8 cellular contexts compared by ENCODE assay signal in genomic region chr6:83068628-83069027, GRCh38. TPM values are rescaled to one million over a fixed set of nuclear protein-coding genes. Genes with fewer than 3 reads are reported as not detected.
DNase-seq lines count a peak whose midpoint lies in the region; ATAC-seq and TF ChIP-seq lines count a peak whose summit lies in the region.

No MANE protein-coding gene starts in this region.

- WGBS in thyroid gland, 2 donors = 34% methylated on average over 6 of the region's 6 CpGs

- TF ChIP-seq CTCF in kidney epithelial cell (IDR thresholded peaks at IDR 0.05; ENCODE audit: insufficient read depth, low read length, poor library complexity, severe bottlenecking) (no peak), thyroid gland (IDR thresholded peaks at IDR 0.05) (no peak)

- H3K27me3 ChIP-seq in kidney epithelial cell (ENCODE audit: control insufficient read depth, insufficient read depth, low read length) (no peaks in the 10 kb centered on the region), thyroid gland (no peaks in the 10 kb centered on the region)

- H3K4me3 ChIP-seq in kidney epithelial cell (ENCODE audit: low read depth, low read length) (peak overlapping the region; percentile 93), thyroid gland (replicated peaks in 1 of 3) (peak overlapping the region in 1 of 3 donors; percentile 90)

- TF ChIP-seq POLR2A in thyroid gland (IDR thresholded peaks at IDR 0.05) = no peak

- no peaks in the 10 kb centered on the region for H3K9me3 ChIP-seq in thyroid gland

- peaks cover 18 to 32% of the 10 kb centered on the region in 2 donors for H3K4me1 ChIP-seq in thyroid gland

- peak overlapping the region; percentile 70 to 91 (median 86) for H3K27ac ChIP-seq in thyroid gland

- peak overlapping the region; percentile 77 for H3K27ac Mint-ChIP-seq in activated CD8-positive, alpha-beta memory T cell treated with anti-CD3 and anti-CD28 coated beads, Interleukin-2, amount 10 ng/mL, durations not matched to agents 7 days and 5 days
- peak overlapping the region; percentile 91 to 94 for H3K27ac Mint-ChIP-seq in activated naive CD4-positive, alpha-beta T cell treated with anti-CD3 and anti-CD28 coated beads, Interleukin-2, amount 50 U/mL, for 72 hours

- no peaks in the 10 kb centered on the region for H3K27me3 Mint-ChIP-seq in activated CD8-positive, alpha-beta memory T cell treated with anti-CD3 and anti-CD28 coated beads, Interleukin-2, amount 10 ng/mL, durations not matched to agents 7 days and 5 days

- H3K36me3 ChIP-seq in kidney epithelial cell (ENCODE audit: control insufficient read depth, insufficient read depth, low read length) (no peaks in the 10 kb centered on the region), thyroid gland (no peaks in the 10 kb centered on the region)

- H3K4me3 Mint-ChIP-seq in activated CD8-positive, alpha-beta memory T cell treated with anti-CD3 and anti-CD28 coated beads, Interleukin-2, amount 10 ng/mL, durations not matched to agents 7 days and 5 days = peak overlapping the region; percentile 82

- peaks cover 43% of the 10 kb centered on the region for H3K4me1 Mint-ChIP-seq in activated CD8-positive, alpha-beta memory T cell treated with anti-CD3 and anti-CD28 coated beads, Interleukin-2, amount 10 ng/mL, durations not matched to agents 7 days and 5 days

- intact Hi-C loops in thyroid gland (cut with DNase I) = loop anchor here (10.0 kb wide), 2 partner anchors 126 to 446 kb away; partner anchors contain the start of genes PGM3, PRSS35 and RWDD2A

- no peaks in the 10 kb centered on the region for H3K9me3 Mint-ChIP-seq in activated CD8-positive, alpha-beta memory T cell treated with anti-CD3 and anti-CD28 coated beads, Interleukin-2, amount 10 ng/mL, durations not matched to agents 7 days and 5 days (ENCODE audit: low read depth)
- H3K9me3 Mint-ChIP-seq in activated naive CD4-positive, alpha-beta T cell treated with anti-CD3 and anti-CD28 coated beads, Interleukin-2, amount 50 U/mL, for 72 hours = no peaks in the 10 kb centered on the region

- ATAC-seq in activated CD8-positive, alpha-beta memory T cell treated with anti-CD3 and anti-CD28 coated beads, Interleukin-2, amount 10 ng/mL, durations not matched to agents 7 days and 5 days = no peak
- ATAC-seq in activated naive CD4-positive, alpha-beta T cell treated with anti-CD3 and anti-CD28 coated beads, Interleukin-2, amount 50 U/mL, for 72 hours = no peak

- no peak for DNase-seq in activated CD8-positive, alpha-beta memory T cell treated with anti-CD3 and anti-CD28 coated beads, Interleukin-2, amount 10 ng/mL, durations not matched to agents 7 days and 5 days
- no peak for DNase-seq in activated CD8-positive, alpha-beta memory T cell treated with anti-CD3 and anti-CD28 coated beads, Interleukin-2, amount 50 U/mL, for 48 hours
- no peak for DNase-seq in activated naive CD4-positive, alpha-beta T cell treated with anti-CD3 and anti-CD28 coated beads, Interleukin-2, amount 50 U/mL, for 72 hours (ENCODE audit: low spot score in 2 of 2)
- DNase-seq in kidney epithelial cell (ENCODE audit: low read depth) = no peak
- DNase-seq in thyroid gland = no peak
- DNase-seq in HuH-7 (ENCODE audit: low spot score) = no peak
- no peak for DNase-seq in NCI-H146 treated with DMSO at 0.1 percent for 48 hours (lab: John Stamatoyannopoulos, UW; ENCODE audit: unreplicated experiment)
- no peak for DNase-seq in NCI-H1048 (lab: John Stamatoyannopoulos, UW)

- CTCF ChIA-PET in activated CD8-positive, alpha-beta memory T cell treated with anti-CD3 and anti-CD28 coated beads, Interleukin-2, amount 10 ng/mL, durations not matched to agents 7 days and 5 days (lab: Charles Lee) = interaction anchor here (0.6 to 6.2 kb wide), 10 partner anchors 9 to 445 kb away, joined by 3 to 199 read pairs (median 39); partner anchors contain the start of genes PGM3, PRSS35 and RWDD2A

- no peaks in the 10 kb centered on the region for H3K36me3 Mint-ChIP-seq in activated CD8-positive, alpha-beta memory T cell treated with anti-CD3 and anti-CD28 coated beads, Interleukin-2, amount 10 ng/mL, durations not matched to agents 7 days and 5 days
- no peaks in the 10 kb centered on the region for H3K36me3 Mint-ChIP-seq in activated naive CD4-positive, alpha-beta T cell treated with anti-CD3 and anti-CD28 coated beads, Interleukin-2, amount 50 U/mL, for 72 hours

RNA-seq across cellular contexts. Expression of gene DOP1A, which starts 1.2 kb away (rescaled TPM):
- 10 to 100 TPM; 22.0 to 34.7 TPM for total RNA-seq in activated CD8-positive, alpha-beta memory T cell treated with anti-CD3 and anti-CD28 coated beads, Interleukin-2, amount 10 ng/mL, durations not matched to agents 7 days and 5 days
- 1 to 10 TPM; 7.4 to 9.5 TPM for total RNA-seq in activated naive CD4-positive, alpha-beta T cell treated with anti-CD3 and anti-CD28 coated beads, Interleukin-2, amount 50 U/mL, for 72 hours
- total RNA-seq in kidney epithelial cell (11.7 and 17.0 TPM in 2 replicates), thyroid gland (10 to 100 TPM; 31.6 to 58.4 (median 54.2) TPM)

RNA-seq across cellular contexts. Expression of gene UBE3D, which starts 3.0 kb away (rescaled TPM):
- 1 to 10 TPM; 4.6 to 4.7 TPM for total RNA-seq in activated CD8-positive, alpha-beta memory T cell treated with anti-CD3 and anti-CD28 coated beads, Interleukin-2, amount 10 ng/mL, durations not matched to agents 7 days and 5 days
- 10 to 100 TPM in 1 of 2 donors, 1 to 10 TPM in 1; 6.0 to 10.3 TPM for total RNA-seq in activated naive CD4-positive, alpha-beta T cell treated with anti-CD3 and anti-CD28 coated beads, Interleukin-2, amount 50 U/mL, for 72 hours
- total RNA-seq in kidney epithelial cell (11.6 and 12.1 TPM in 2 replicates), thyroid gland (10 to 100 TPM; 11.0 to 14.8 (median 12.5) TPM)
